1 cellular context compared by ENCODE assay signal in the genomic region with DNA sequence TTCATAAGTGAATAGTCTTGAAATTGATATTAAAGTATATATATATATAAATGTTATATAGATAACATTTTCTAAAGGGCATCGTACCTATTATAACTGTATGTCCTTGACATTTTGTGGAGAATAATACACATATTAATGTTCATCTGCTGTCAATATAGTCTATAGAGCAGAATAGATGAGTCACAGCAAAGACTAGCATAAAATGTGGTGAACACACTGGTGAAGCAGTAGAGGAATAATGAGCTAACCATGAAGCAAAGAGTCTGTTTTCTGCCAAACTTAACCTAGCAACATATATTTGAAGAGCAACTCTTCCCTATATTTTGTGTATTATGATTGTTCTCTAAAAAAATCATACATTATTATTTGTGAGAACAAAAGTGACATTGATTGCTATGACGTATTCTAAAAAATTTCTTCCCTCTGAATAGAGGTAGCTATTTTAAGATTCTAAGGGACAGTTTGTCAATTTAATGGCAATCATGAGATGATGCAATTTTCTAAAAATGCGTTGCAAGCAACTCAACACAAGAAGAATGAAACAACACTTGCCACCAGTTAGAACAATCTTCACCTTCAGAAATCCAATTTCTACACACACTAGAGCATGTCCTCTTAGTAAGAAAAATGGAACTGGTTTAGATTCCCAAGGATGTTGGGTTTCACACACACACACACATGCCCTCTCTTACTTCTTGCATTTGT.
TF ChIP-seq lines count a peak whose summit lies in the region.

No MANE protein-coding gene starts in this region.

TF ChIP-seq in GM23338, 12 proteins besides CTCF, POLR2A, EP300 and RAD21 (continued from another document):
- TF ChIP-seq ZNF462 (CRISPR knock-in tag; IDR thresholded peaks at IDR 0.05) (no peak), ZNF114 (CRISPR knock-in tag; IDR thresholded peaks at IDR 0.05) (no peak), STAT1 (IDR thresholded peaks at IDR 0.05; ENCODE audit: unreplicated experiment) (no peak), EZH2phosphoT487 (IDR thresholded peaks at IDR 0.05; ENCODE audit: unreplicated experiment) (no peak), JUNB (IDR thresholded peaks at IDR 0.05; ENCODE audit: unreplicated experiment) (no peak)
